8 cellular contexts compared by ENCODE assay signal in the genomic region with DNA sequence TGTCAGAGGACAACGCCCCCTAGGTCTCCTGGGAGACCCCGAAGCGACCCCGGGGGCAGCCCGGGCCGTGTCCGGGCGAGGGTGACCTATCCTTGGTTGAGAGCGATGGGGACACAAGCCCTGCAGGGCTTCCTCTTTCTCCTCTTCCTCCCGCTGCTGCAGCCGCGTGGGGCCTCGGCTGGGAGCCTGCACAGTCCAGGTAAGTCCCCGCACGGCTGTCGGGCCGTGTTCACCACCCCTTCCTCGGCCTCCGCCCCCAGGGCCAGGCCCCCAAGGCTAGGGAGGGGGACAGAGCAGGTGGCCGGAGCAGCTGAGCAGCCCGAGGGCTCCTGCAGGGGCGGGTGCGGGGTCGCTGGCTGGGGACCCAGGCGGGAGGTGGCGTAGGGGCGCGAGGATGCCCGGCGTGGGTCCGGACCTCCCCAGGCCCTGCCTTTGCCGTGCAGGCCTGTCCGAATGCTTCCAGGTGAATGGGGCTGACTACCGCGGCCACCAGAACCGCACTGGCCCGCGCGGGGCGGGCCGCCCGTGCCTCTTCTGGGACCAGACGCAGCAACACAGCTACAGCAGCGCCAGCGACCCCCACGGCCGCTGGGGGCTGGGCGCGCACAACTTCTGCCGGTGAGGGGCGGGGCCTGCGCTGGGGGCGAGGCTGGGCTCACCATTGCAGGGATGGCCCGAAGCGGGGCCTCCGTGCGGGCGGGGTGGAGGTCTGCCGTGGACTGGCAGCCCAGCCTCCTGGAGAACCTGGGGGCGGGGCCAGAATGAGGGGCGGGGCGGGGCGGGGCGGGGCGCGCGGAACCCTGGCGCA. TPM values are rescaled to one million over a fixed set of nuclear protein-coding genes. Genes with fewer than 3 reads are reported as not detected.
A peak's percentile ranks its signal among the peaks of the same experiment; 100 is the strongest.
DNase-seq lines count a peak whose midpoint lies in the region; ATAC-seq lines count a peak whose summit lies in the region.

No MANE protein-coding gene starts in this region.

- H3K36me3 Mint-ChIP-seq in activated T-cell treated with anti-CD3 and anti-CD28 coated beads, Interleukin-2, amount 50 U/mL, for 24 hours (ENCODE audit: low read depth), result no peaks in the 10 kb centered on the region

- H3K27ac ChIP-seq in HUES64 (ENCODE audit: low read depth, low read length), result peak overlapping the region; percentile 46; the same call in 1 of the 2 replicates

- H3K27ac Mint-ChIP-seq in activated T-cell treated with anti-CD3 and anti-CD28 coated beads, Interleukin-2, amount 50 U/mL, for 24 hours, result no peak overlapping the region

- peaks cover 29% of the 10 kb centered on the region for H3K4me1 Mint-ChIP-seq in activated T-cell treated with anti-CD3 and anti-CD28 coated beads, Interleukin-2, amount 50 U/mL, for 24 hours (ENCODE audit: low read depth)

- peaks cover 7% of the 10 kb centered on the region for H3K4me1 ChIP-seq in HUES64 (ENCODE audit: insufficient read depth, low read length)

- H3K27me3 Mint-ChIP-seq in activated T-cell treated with anti-CD3 and anti-CD28 coated beads, Interleukin-2, amount 50 U/mL, for 24 hours, result peaks cover 67% of the 10 kb centered on the region

- no peaks in the 10 kb centered on the region for H3K36me3 ChIP-seq in HUES64 (ENCODE audit: insufficient read depth, low read length)

- WGBS in HUES64, result under 1% methylated on average over 68 of the region's 68 CpGs

- H3K9ac ChIP-seq in HUES64 (ENCODE audit: low read depth, low read length), result 0 out of 2 replicates have a peak overlapping the region, but pooled peaks have one; percentile 35

- H3K27me3 ChIP-seq in HUES64 (ENCODE audit: insufficient read depth, low read length), result peaks cover 40% of the 10 kb centered on the region

- H3K9me3 Mint-ChIP-seq in activated T-cell treated with anti-CD3 and anti-CD28 coated beads, Interleukin-2, amount 50 U/mL, for 24 hours, result no peaks in the 10 kb centered on the region

- peak overlapping the region; percentile 63 for H3K4me3 Mint-ChIP-seq in activated T-cell treated with anti-CD3 and anti-CD28 coated beads, Interleukin-2, amount 50 U/mL, for 24 hours

- ATAC-seq in GM18502 (IDR thresholded peaks at IDR 0.05; ENCODE audit: poor library complexity, unreplicated experiment) (no peak), HG02588 (IDR thresholded peaks at IDR 0.05; ENCODE audit: unreplicated experiment) (no peak)

- peak; percentile 94 for DNase-seq in DMS 273 (lab: John Stamatoyannopoulos, UW; ENCODE audit: unreplicated experiment)
- peak; percentile 85 for DNase-seq in OCI-M1 (lab: John Stamatoyannopoulos, UW)
- DNase-seq in activated T-cell treated with anti-CD3 and anti-CD28 coated beads, Interleukin-2, amount 50 U/mL, for 24 hours, result peak; percentile 76
- peak; percentile 51 for DNase-seq in stimulated activated CD4-positive, alpha-beta T cell treated with anti-CD3 and anti-CD28 coated beads, Interleukin-4, amount 100 ng/mL, for 24 hours

- H3K4me3 ChIP-seq in HUES64 (ENCODE audit: low read length) (peak overlapping the region; percentile 70), iPS-11a (ENCODE audit: low read depth, low read length) (peak overlapping the region; percentile 67)

- no peaks in the 10 kb centered on the region for H3K9me3 ChIP-seq in HUES64 (ENCODE audit: insufficient read depth, low read depth, low read length)

RNA-seq across cellular contexts. Expression of a gene that starts 0.5 kb away (rescaled TPM):
- 4.7 TPM for polyA plus RNA-seq in HUES64 (2013, experiment 1 of 2)
- polyA plus RNA-seq in HUES64 (2013, experiment 2 of 2), result 3.9 TPM

RNA-seq across cellular contexts. Expression of a gene that starts 4.5 kb away (rescaled TPM):
- 20.7 TPM for polyA plus RNA-seq in HUES64 (2013, experiment 1 of 2)
- polyA plus RNA-seq in HUES64 (2013, experiment 2 of 2), result 22.1 TPM

RNA-seq across cellular contexts. Expression of a gene that starts 15.6 kb away (rescaled TPM):
- polyA plus RNA-seq in HUES64 (2013, experiment 1 of 2), result 51.6 TPM
- 47.0 TPM for polyA plus RNA-seq in HUES64 (2013, experiment 2 of 2)

RNA-seq across cellular contexts. Expression of a gene that starts 48.1 kb away (rescaled TPM):
- 0.25 TPM for polyA plus RNA-seq in HUES64 (2013, experiment 1 of 2)
- polyA plus RNA-seq in HUES64 (2013, experiment 2 of 2), result 0.44 TPM

RNA-seq across cellular contexts. Expression of a gene that starts 52.9 kb away (rescaled TPM):
- polyA plus RNA-seq in HUES64 (2013, experiment 1 of 2), result 6.4 TPM
- polyA plus RNA-seq in HUES64 (2013, experiment 2 of 2), result 8.0 TPM
